ENCODE assay signal across 11 cellular contexts in genomic region chr2:129408570-129408969, GRCh38.
"Had no signal": no experiment of that assay in that cellular context is flagged by ENCODE, and none has a peak within 500 bp of the region (broad histone marks: within the 10 kb centered on the region; RNA-seq: fewer than 3 reads in every experiment).

No MANE protein-coding gene starts in this region.

- H3K36me3 ChIP-seq: HAP-1 had no signal

- H3K4me3 Mint-ChIP-seq: GM23338, H9, HFFc6 had no signal

- FAIRE-seq: H1, H54 had no signal

- H3K27ac ChIP-seq: GM23248 had no signal

- H3K9ac ChIP-seq: GM23248 had no signal

- H3K4me3 ChIP-seq: GM23248, GM23338, HAP-1 had no signal

- H3K9me3 ChIP-seq: HAP-1 had no signal

- H3K4me2 ChIP-seq: GM23338 had no signal

- DNase-seq: GM23248, GOT3, H7, H9, HCEC 1CT, HFFc6 had no signal

- ATAC-seq: GM23338, HCT116 had no signal

- H3K27ac Mint-ChIP-seq: GM23338, H9, HFFc6 had no signal

- H2AFZ ChIP-seq: GM23248, GM23338 had no signal

- H3K4me1 Mint-ChIP-seq: GM23338, H9 had no signal

- H3K4me1 ChIP-seq: HAP-1 had no signal
